In the genomic region with DNA sequence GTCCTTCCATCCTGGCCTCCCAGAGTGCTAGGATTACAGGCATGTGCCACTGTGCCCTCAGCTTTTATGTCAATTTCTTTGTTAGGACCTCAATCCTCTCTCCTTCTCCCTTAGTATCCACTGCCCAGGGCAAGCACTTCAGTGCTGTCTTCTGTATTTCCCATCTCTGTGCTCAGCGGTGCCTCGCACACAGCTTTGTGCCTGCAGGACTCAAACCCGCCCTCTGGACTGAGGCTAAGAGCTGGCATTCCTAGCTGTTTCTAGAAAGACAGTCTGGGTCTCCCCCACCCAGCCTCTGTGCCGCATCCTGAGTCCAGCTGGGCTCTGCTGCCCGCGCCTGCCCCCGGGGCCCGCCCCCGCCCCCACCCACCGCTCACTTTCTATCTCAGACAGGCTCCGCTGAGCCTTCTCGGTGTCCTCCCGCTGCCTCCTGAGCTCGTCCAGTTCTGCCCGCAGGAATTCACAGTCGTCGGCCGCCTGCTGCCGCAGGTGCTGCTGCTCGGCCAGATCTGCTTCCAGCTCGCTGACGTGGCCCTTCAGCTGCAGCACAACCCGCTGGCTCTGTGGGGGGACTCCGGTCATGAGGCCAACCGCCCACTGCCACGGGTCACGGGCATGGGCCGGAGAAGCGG, we compare ENCODE assay signal across 28 cellular contexts.
DNase-seq lines count a peak whose midpoint lies in the region; FAIRE-seq and TF ChIP-seq lines count a peak whose summit lies in the region.
"Had no signal": no experiment of that assay in that cellular context is flagged by ENCODE, and none has a peak within 500 bp of the region (broad histone marks: within the 10 kb centered on the region; RNA-seq: fewer than 3 reads in every experiment).

No MANE protein-coding gene starts in this region.

- H3K36me3 Mint-ChIP-seq in astrocyte (ENCODE audit: low read depth, unreplicated experiment): peaks cover 18% of the 10 kb centered on the region

- H3K36me3 ChIP-seq in astrocyte (ENCODE audit: insufficient read depth, low read length) (peaks cover 5% of the 10 kb centered on the region), BE2C (peaks cover 10% of the 10 kb centered on the region; the same call in 1 of the 2 replicates)

- no peaks in the 10 kb centered on the region for H4K20me1 ChIP-seq in astrocyte (ENCODE audit: insufficient read depth, low read length)

- H3K4me3 ChIP-seq in astrocyte (ENCODE audit: insufficient read depth, low read depth, low read length) (no peak overlapping the region), BE2C (ENCODE audit: low read depth, low read length) (no peak overlapping the region)
- H3K4me3 ChIP-seq: esophagus muscularis mucosa, gastroesophageal sphincter, GM12878 had no signal

- DNase-seq in HK-2 (ENCODE audit: unreplicated experiment): peak; percentile 89
- peak; percentile 18 for DNase-seq in astrocyte (ENCODE audit: low read depth)
- peak; percentile 67 for DNase-seq in retina
- no peak for DNase-seq in midbrain (lab: John Stamatoyannopoulos, UW)
- no peak for DNase-seq in BE2C
- DNase-seq in AML-193 (lab: John Stamatoyannopoulos, UW): no peak
- DNase-seq: activated CD4-positive, alpha-beta T cell treated with anti-CD3 and anti-CD28 coated beads, Interleukin-2, amount 50 U/mL, for 1 hour; DMS53; effector memory CD4-positive, alpha-beta T cell; natural killer cell; NCI-H187; NCI-H446; stimulated activated CD4-positive, alpha-beta T cell treated with anti-CD3 and anti-CD28 coated beads, Interleukin-1b, Interleukin-23, amount 100 ng/mL, for 48 hours; T-helper 2 cell had no signal

- H3K27ac Mint-ChIP-seq in astrocyte (ENCODE audit: unreplicated experiment): no peak overlapping the region
- H3K27ac Mint-ChIP-seq: activated naive CD4-positive, alpha-beta T cell treated with anti-CD3 and anti-CD28 coated beads, Interleukin-2, amount 50 U/mL, for 72 hours; activated T-helper 17 cell treated with anti-CD3 and anti-CD28 coated beads, Interleukin-2, amount 50 U/mL, for 72 hours; natural killer cell; progenitor cell of endocrine pancreas; stimulated activated memory B cell treated with anti-CD40 and anti-IgM and Interleukin-4, amounts not matched to agents 10 μg/mL and 1 μg/mL and 100 μg/mL, for 72 hours had no signal

- H3K9me3 Mint-ChIP-seq in astrocyte (ENCODE audit: unreplicated experiment): peaks cover 2% of the 10 kb centered on the region
- H3K9me3 Mint-ChIP-seq: brain had no signal

- H3K9me3 ChIP-seq in astrocyte (ENCODE audit: insufficient read depth, low read depth, low read length) (no peaks in the 10 kb centered on the region), BE2C (no peaks in the 10 kb centered on the region)
- H3K9me3 ChIP-seq: esophagus muscularis mucosa, gastroesophageal sphincter had no signal

- no peak overlapping the region for H2AFZ ChIP-seq in astrocyte (ENCODE audit: low read depth, low read length)

- peaks cover 3% of the 10 kb centered on the region for H3K27me3 Mint-ChIP-seq in astrocyte (ENCODE audit: low read depth, unreplicated experiment)
- H3K27me3 Mint-ChIP-seq: activated T-helper 17 cell treated with anti-CD3 and anti-CD28 coated beads, Interleukin-2, amount 50 U/mL, for 72 hours; brain; progenitor cell of endocrine pancreas; stimulated activated memory B cell treated with anti-CD40 and anti-IgM and Interleukin-4, amounts not matched to agents 10 μg/mL and 1 μg/mL and 100 μg/mL, for 72 hours had no signal

- TF ChIP-seq CTCF in astrocyte (IDR thresholded peaks at IDR 0.05; ENCODE audit: insufficient read depth, low read depth, low read length) (no peak), BE2C (IDR thresholded peaks at IDR 0.05; ENCODE audit: low read depth, low read length) (no peak)

- no peaks in the 10 kb centered on the region for H3K79me2 ChIP-seq in astrocyte (ENCODE audit: insufficient read depth, low read length)

- H3K4me1 ChIP-seq in astrocyte (ENCODE audit: insufficient read depth, low read length) (peaks cover under 1% of the 10 kb centered on the region), BE2C (no peaks in the 10 kb centered on the region)
- H3K4me1 ChIP-seq: esophagus muscularis mucosa, gastroesophageal sphincter had no signal

- H3K27ac ChIP-seq in astrocyte (ENCODE audit: low read depth, low read length) (no peak overlapping the region), layer of hippocampus (ENCODE audit: low read depth, low read length) (peak overlapping the region; percentile 38)
- H3K27ac ChIP-seq: esophagus muscularis mucosa, gastroesophageal sphincter, KMS-11, VCaP had no signal

- no peak overlapping the region for H3K4me2 ChIP-seq in astrocyte (ENCODE audit: low read length)
- H3K4me2 ChIP-seq: KMS-11 had no signal

- H3K4me1 Mint-ChIP-seq in astrocyte (ENCODE audit: low read depth, unreplicated experiment): no peaks in the 10 kb centered on the region
- H3K4me1 Mint-ChIP-seq: activated T-helper 17 cell treated with anti-CD3 and anti-CD28 coated beads, Interleukin-2, amount 50 U/mL, for 72 hours; brain; natural killer cell; stimulated activated memory B cell treated with anti-CD40 and anti-IgM and Interleukin-4, amounts not matched to agents 10 μg/mL and 1 μg/mL and 100 μg/mL, for 72 hours had no signal

- no peak for FAIRE-seq in astrocyte (lab: Jason Lieb, UNC)
- FAIRE-seq: colon, GM12878, HTR-8/SVneo, keratinocyte had no signal

- H3K9ac ChIP-seq in astrocyte (ENCODE audit: low read length): no peak overlapping the region
- H3K9ac ChIP-seq: KMS-11 had no signal

- H3K27me3 ChIP-seq in astrocyte (ENCODE audit: insufficient read depth, low read length): no peaks in the 10 kb centered on the region
- no peaks in the 10 kb centered on the region for H3K27me3 ChIP-seq in layer of hippocampus (ENCODE audit: control insufficient read depth, insufficient read depth, low read length)
- no peaks in the 10 kb centered on the region for H3K27me3 ChIP-seq in BE2C
- H3K27me3 ChIP-seq: esophagus muscularis mucosa, gastroesophageal sphincter had no signal

- no peak overlapping the region for H3K4me3 Mint-ChIP-seq in astrocyte (ENCODE audit: unreplicated experiment)
- H3K4me3 Mint-ChIP-seq: activated T-helper 17 cell treated with anti-CD3 and anti-CD28 coated beads, Interleukin-2, amount 50 U/mL, for 72 hours; brain; natural killer cell; stimulated activated memory B cell treated with anti-CD40 and anti-IgM and Interleukin-4, amounts not matched to agents 10 μg/mL and 1 μg/mL and 100 μg/mL, for 72 hours had no signal

Comparison
In these comparisons a context has a peak if more than half of its experiments do, and no peak if none do; other contexts are left out.
1. DNase-seq: peak in HK-2 (single experiment), astrocyte (single experiment) and retina (single experiment); none in midbrain (single experiment), BE2C (single experiment) and AML-193 (0 of 2).